In the genomic region with DNA sequence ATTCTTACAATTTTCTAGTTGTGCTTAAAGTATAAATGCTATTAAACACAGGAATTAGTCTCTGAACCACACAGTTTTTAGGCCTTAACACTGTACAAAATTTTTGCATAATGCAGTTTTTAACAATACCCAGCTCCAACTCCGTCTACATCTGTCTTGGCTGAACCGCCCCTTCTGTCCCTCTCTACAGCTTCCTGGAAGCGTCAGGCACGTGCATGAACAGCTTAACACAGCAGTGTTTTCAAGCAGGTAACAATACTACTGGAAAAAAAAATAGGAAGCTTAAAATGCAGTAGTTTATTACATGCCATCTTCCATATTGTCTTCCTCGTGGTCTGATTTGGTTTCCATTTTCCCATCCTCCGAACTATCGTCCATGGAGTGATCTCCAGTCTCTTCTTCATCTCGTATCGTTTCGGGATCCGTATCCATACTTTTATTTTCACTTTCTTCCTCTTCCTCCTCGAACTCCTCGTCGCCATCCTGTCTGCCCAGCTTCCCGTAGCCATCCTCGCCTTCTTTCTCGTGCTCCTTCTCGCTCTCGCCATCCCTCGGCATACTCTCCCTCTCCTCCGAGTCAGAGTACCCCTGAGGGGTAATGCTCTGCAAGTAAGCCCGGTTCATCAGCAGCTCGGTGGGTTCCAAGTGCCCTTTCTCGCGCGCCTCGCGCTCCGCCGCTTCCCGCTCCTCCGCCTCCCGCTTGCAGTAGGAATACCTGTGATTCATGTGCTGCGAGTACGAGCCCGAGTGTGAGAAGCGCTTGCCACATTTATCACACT, we compare ENCODE assay signal across 10 cellular contexts.
DNase-seq lines count a peak whose midpoint lies in the region; ATAC-seq and TF ChIP-seq lines count a peak whose summit lies in the region.
"Had no signal": no experiment of that assay in that cellular context is flagged by ENCODE, and none has a peak within 500 bp of the region (broad histone marks: within the 10 kb centered on the region; RNA-seq: fewer than 3 reads in every experiment).

No MANE protein-coding gene starts in this region.

- intact Hi-C loops in left colon (cut with DNase I, micrococcal nuclease) = no loop called here
- intact Hi-C loops in thyroid gland (cut with DNase I) = no loop called here

- peak; percentile 88 for ATAC-seq in left colon
- ATAC-seq in GM18519 (IDR thresholded peaks at IDR 0.05; ENCODE audit: low FRiP score, unreplicated experiment) = no peak

- TF ChIP-seq POLR2A in thyroid gland (IDR thresholded peaks at IDR 0.05) = no peak

- H3K4me3 ChIP-seq in endocrine pancreas (ENCODE audit: control insufficient read depth, insufficient read depth, low read length) = peak overlapping the region; percentile 90
- H3K4me3 ChIP-seq in thyroid gland (replicated peaks in 1 of 3) = peak overlapping the region; percentile 24 to 43 (median 31)

- peak overlapping the region in 1 of 3 donors; percentile 52 for H3K27ac ChIP-seq in thyroid gland

- H3K4me1 ChIP-seq in endocrine pancreas (ENCODE audit: control insufficient read depth, insufficient read depth, low read length) (no peaks in the 10 kb centered on the region), thyroid gland (no peaks in the 10 kb centered on the region)

- no peaks in the 10 kb centered on the region for H3K36me3 ChIP-seq in endocrine pancreas (ENCODE audit: control insufficient read depth, insufficient read depth, low read length)
- no peaks in the 10 kb centered on the region for H3K36me3 ChIP-seq in thyroid gland

- peak; percentile 75 for DNase-seq in NCI-H2227 (lab: John Stamatoyannopoulos, UW; ENCODE audit: unreplicated experiment)
- peak in 1 of 2 donors; percentile 28 for DNase-seq in left colon
- peak; percentile 52 to 58 for DNase-seq in thyroid gland
- DNase-seq in T1000 (lab: John Stamatoyannopoulos, UW) = no peak
- no peak for DNase-seq in NCI-H2107 treated with DMSO at 0.1 percent for 48 hours (lab: John Stamatoyannopoulos, UW; ENCODE audit: unreplicated experiment)
- DNase-seq: amygdala, Karpas-422, midbrain had no signal

- H3K27me3 ChIP-seq in endocrine pancreas (ENCODE audit: control insufficient read depth, insufficient read depth, low read length) = no peaks in the 10 kb centered on the region
- H3K27me3 ChIP-seq in thyroid gland = no peaks in the 10 kb centered on the region

- no peak for TF ChIP-seq CTCF in thyroid gland (IDR thresholded peaks at IDR 0.05)

- 37 to 54% methylated on average over 37 of the region's 37 CpGs for WGBS in thyroid gland, 2 donors

- H3K9me3 ChIP-seq in endocrine pancreas (ENCODE audit: control insufficient read depth, low read length) = no peaks in the 10 kb centered on the region
- H3K9me3 ChIP-seq in thyroid gland = no peaks in the 10 kb centered on the region

- H3K9ac ChIP-seq in endocrine pancreas (ENCODE audit: control insufficient read depth, insufficient read depth, low read length) = peak overlapping the region; percentile 80

Comparison
In these comparisons a context has a peak if more than half of its experiments do, and no peak if none do; other contexts are left out.
1. DNase-seq: peak in NCI-H2227 (single experiment) and thyroid gland (2 of 2); none in T1000 (single experiment) and NCI-H2107 treated with DMSO at 0.1 percent for 48 hours (single experiment).